In the genomic region with DNA sequence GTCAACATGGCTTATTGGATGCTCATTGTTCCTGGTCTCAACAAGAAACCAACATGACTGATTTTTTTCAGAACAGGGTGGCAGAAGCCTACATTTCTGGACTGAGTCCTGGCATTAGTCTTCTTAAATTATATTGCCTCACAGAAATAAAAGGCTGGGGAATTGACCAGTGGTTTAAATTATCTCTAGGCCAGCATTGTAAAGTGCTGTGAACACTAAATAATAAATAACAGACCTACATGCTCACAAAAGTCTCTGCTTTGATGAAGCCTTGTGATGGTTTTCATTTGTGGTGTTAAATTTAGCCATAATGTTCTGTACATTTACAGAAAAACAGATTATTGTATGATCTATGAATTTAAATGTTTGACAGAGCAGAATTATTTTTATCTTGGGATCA, we compare ENCODE assay signal across 25 cellular contexts. TPM values are rescaled to one million over a fixed set of nuclear protein-coding genes. Genes with fewer than 3 reads are reported as not detected.
"Had no signal": no experiment of that assay in that cellular context is flagged by ENCODE, and none has a peak within 500 bp of the region (broad histone marks: within the 10 kb centered on the region; RNA-seq: fewer than 3 reads in every experiment).

No MANE protein-coding gene starts in this region.

- H3K9me3 ChIP-seq: gastrocnemius medialis, heart right ventricle, left lung, mucosa of descending colon, neutrophil, pancreas, testis, tibial artery, upper lobe of left lung had no signal

- ATAC-seq: gastrocnemius medialis; heart right ventricle; left cardiac atrium; left lung; mucosa of descending colon; naive thymus-derived CD4-positive, alpha-beta T cell; pancreas; sciatic nerve; stimulated activated effector memory CD8-positive, alpha-beta T cell treated with anti-CD3 and anti-CD28 coated beads, Interleukin-12 subunit alpha, Interleukin-12 subunit beta, amount 100 ng/mL, for 72 hours had no signal

- H3K27me3 ChIP-seq: dorsolateral prefrontal cortex, gastrocnemius medialis, heart right ventricle, left lung, neutrophil, pancreas, testis, tibial artery, upper lobe of left lung had no signal

- H3K36me3 ChIP-seq: gastrocnemius medialis, heart right ventricle, left lung, neutrophil, pancreas, tibial artery, upper lobe of left lung had no signal

- DNase-seq: cerebellar nuclear complex; dorsolateral prefrontal cortex; effector CD4-positive, alpha-beta T cell; gastrocnemius medialis; heart right ventricle; hippocampal formation; left cardiac atrium; left lung; mesenchymal stem cell; mucosa of descending colon; naive thymus-derived CD4-positive, alpha-beta T cell; nephron progenitor cell; pancreas; stimulated activated CD4-positive, alpha-beta T cell treated with anti-CD3 and anti-CD28 coated beads, Interleukin-2, amount 100 ng/mL, for 24 hours; stimulated activated CD4-positive, alpha-beta T cell treated with anti-CD3 and anti-CD28 coated beads, Interleukin-4, amount 100 ng/mL, for 24 hours; stimulated activated naive CD4-positive, alpha-beta T cell treated with Interleukin-2 at 50 U/mL for 16 hours; substantia nigra; testis; tibial artery; upper lobe of left lung had no signal

- H3K4me3 ChIP-seq: dorsolateral prefrontal cortex, gastrocnemius medialis, heart right ventricle, left lung, mucosa of descending colon, pancreas, testis, tibial artery, upper lobe of left lung had no signal

- H3K4me1 ChIP-seq: testis had no signal

- H3K27ac ChIP-seq: dorsolateral prefrontal cortex, gastrocnemius medialis, heart right ventricle, left lung, neutrophil, pancreas, testis, tibial artery, upper lobe of left lung had no signal

RNA-seq across cellular contexts. Expression of gene CD180, which starts 44.7 kb away (rescaled TPM):
- total RNA-seq: mesothelial cell of epicardium, pulmonary artery endothelial cell had no signal
